2 cellular contexts compared by ENCODE assay signal in the genomic region with DNA sequence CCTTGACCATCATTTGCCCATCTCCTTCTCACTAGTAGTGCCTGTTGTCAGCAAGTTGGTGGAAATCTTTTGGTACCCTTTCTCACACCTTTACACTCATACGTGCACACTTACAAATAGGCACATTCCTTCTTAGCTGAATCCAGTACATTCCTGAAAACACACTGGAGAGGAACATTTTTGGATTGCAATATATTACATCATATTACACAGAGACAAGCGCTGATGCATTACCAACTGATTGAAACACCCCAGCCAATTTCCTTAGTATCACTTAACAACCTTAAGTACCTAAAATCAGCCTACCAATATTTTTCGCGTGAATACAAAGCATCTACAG.
TF ChIP-seq lines count a peak whose summit lies in the region.

No MANE protein-coding gene starts in this region.

TF ChIP-seq in Ishikawa, 13 proteins besides CTCF, POLR2A, EP300 and RAD21:
- TF ChIP-seq CREB1 (IDR thresholded peaks at IDR 0.05; ENCODE audit: low read depth) (no peak), CEBPB (IDR thresholded peaks at IDR 0.05) (0 out of 2 replicates have a peak, but pooled peaks have one; percentile 25)
TF ChIP-seq in Ishikawa: peak in this region for 1.

TF ChIP-seq in GM12878, 131 proteins besides CTCF, POLR2A, EP300 and RAD21:
- no peak for TF ChIP-seq ASH2L (IDR thresholded peaks at IDR 0.05; ENCODE audit: borderline replicate concordance, low read depth)
- TF ChIP-seq, protein P1, sequence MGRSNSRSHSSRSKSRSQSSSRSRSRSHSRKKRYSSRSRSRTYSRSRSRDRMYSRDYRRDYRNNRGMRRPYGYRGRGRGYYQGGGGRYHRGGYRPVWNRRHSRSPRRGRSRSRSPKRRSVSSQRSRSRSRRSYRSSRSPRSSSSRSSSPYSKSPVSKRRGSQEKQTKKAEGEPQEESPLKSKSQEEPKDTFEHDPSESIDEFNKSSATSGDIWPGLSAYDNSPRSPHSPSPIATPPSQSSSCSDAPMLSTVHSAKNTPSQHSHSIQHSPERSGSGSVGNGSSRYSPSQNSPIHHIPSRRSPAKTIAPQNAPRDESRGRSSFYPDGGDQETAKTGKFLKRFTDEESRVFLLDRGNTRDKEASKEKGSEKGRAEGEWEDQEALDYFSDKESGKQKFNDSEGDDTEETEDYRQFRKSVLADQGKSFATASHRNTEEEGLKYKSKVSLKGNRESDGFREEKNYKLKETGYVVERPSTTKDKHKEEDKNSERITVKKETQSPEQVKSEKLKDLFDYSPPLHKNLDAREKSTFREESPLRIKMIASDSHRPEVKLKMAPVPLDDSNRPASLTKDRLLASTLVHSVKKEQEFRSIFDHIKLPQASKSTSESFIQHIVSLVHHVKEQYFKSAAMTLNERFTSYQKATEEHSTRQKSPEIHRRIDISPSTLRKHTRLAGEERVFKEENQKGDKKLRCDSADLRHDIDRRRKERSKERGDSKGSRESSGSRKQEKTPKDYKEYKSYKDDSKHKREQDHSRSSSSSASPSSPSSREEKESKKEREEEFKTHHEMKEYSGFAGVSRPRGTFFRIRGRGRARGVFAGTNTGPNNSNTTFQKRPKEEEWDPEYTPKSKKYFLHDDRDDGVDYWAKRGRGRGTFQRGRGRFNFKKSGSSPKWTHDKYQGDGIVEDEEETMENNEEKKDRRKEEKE (IDR thresholded peaks at IDR 0.05) = no peak
- TF ChIP-seq FOS (IDR thresholded peaks at IDR 0.05; ENCODE audit: borderline replicate concordance, extremely low read depth, insufficient read length) = no peak
- TF ChIP-seq RUNX3 (IDR thresholded peaks at IDR 0.05; ENCODE audit: low read length) = no peak
- no peak for TF ChIP-seq SMC3 (IDR thresholded peaks at IDR 0.05; ENCODE audit: borderline replicate concordance, low read length)
- no peak for TF ChIP-seq NR2C1 (IDR thresholded peaks at IDR 0.05)
- no peak for TF ChIP-seq ZNF217 (IDR thresholded peaks at IDR 0.05)
- TF ChIP-seq, protein P2, sequence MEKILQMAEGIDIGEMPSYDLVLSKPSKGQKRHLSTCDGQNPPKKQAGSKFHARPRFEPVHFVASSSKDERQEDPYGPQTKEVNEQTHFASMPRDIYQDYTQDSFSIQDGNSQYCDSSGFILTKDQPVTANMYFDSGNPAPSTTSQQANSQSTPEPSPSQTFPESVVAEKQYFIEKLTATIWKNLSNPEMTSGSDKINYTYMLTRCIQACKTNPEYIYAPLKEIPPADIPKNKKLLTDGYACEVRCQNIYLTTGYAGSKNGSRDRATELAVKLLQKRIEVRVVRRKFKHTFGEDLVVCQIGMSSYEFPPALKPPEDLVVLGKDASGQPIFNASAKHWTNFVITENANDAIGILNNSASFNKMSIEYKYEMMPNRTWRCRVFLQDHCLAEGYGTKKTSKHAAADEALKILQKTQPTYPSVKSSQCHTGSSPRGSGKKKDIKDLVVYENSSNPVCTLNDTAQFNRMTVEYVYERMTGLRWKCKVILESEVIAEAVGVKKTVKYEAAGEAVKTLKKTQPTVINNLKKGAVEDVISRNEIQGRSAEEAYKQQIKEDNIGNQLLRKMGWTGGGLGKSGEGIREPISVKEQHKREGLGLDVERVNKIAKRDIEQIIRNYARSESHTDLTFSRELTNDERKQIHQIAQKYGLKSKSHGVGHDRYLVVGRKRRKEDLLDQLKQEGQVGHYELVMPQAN (conservative IDR thresholded peaks at IDR 0.05) = no peak
- TF ChIP-seq, protein P3, sequence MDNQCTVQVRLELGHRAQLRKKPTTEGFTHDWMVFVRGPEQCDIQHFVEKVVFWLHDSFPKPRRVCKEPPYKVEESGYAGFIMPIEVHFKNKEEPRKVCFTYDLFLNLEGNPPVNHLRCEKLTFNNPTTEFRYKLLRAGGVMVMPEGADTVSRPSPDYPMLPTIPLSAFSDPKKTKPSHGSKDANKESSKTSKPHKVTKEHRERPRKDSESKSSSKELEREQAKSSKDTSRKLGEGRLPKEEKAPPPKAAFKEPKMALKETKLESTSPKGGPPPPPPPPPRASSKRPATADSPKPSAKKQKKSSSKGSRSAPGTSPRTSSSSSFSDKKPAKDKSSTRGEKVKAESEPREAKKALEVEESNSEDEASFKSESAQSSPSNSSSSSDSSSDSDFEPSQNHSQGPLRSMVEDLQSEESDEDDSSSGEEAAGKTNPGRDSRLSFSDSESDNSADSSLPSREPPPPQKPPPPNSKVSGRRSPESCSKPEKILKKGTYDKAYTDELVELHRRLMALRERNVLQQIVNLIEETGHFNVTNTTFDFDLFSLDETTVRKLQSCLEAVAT (IDR thresholded peaks at IDR 0.05) = no peak
- TF ChIP-seq NFXL1 (IDR thresholded peaks at IDR 0.05; ENCODE audit: borderline replicate concordance) = no peak
- no peak for TF ChIP-seq WRNIP1 (IDR thresholded peaks at IDR 0.05; ENCODE audit: borderline replicate concordance, low read depth, low read length)
- no peak; a peak in 1 of 4 replicates for TF ChIP-seq ETV6 (conservative IDR thresholded peaks at IDR 0.05 in 1 of 2, IDR thresholded peaks at IDR 0.05 in 1 of 2; ENCODE audit: borderline replicate concordance in 1 of 2, low read depth in 1 of 2)
- no peak for TF ChIP-seq PAX8 (IDR thresholded peaks at IDR 0.05)
- TF ChIP-seq HCFC1 (IDR thresholded peaks at IDR 0.05; ENCODE audit: low read length) = no peak
- TF ChIP-seq, protein P4, sequence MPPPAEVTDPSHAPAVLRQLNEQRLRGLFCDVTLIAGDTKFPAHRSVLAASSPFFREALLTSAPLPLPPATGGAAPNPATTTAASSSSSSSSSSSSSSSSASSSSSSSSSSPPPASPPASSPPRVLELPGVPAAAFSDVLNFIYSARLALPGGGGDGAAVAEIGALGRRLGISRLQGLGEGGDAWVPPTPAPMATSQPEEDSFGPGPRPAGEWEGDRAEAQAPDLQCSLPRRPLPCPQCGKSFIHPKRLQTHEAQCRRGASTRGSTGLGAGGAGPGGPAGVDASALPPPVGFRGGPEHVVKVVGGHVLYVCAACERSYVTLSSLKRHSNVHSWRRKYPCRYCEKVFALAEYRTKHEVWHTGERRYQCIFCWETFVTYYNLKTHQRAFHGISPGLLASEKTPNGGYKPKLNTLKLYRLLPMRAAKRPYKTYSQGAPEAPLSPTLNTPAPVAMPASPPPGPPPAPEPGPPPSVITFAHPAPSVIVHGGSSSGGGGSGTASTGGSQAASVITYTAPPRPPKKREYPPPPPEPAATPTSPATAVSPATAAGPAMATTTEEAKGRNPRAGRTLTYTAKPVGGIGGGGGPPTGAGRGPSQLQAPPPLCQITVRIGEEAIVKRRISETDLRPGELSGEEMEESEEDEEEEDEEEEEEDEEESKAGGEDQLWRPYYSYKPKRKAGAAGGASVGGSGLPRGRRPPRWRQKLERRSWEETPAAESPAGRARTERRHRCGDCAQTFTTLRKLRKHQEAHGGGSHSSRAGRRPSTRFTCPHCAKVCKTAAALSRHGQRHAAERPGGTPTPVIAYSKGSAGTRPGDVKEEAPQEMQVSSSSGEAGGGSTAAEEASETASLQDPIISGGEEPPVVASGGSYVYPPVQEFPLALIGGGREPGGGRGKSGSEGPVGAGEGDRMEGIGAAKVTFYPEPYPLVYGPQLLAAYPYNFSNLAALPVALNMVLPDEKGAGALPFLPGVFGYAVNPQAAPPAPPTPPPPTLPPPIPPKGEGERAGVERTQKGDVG (CRISPR knock-in tag; IDR thresholded peaks at IDR 0.05) = no peak
- TF ChIP-seq, protein P5, sequence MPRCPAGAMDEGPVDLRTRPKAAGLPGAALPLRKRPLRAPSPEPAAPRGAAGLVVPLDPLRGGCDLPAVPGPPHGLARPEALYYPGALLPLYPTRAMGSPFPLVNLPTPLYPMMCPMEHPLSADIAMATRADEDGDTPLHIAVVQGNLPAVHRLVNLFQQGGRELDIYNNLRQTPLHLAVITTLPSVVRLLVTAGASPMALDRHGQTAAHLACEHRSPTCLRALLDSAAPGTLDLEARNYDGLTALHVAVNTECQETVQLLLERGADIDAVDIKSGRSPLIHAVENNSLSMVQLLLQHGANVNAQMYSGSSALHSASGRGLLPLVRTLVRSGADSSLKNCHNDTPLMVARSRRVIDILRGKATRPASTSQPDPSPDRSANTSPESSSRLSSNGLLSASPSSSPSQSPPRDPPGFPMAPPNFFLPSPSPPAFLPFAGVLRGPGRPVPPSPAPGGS (IDR thresholded peaks at IDR 0.05; ENCODE audit: borderline replicate concordance, insufficient read depth, low read depth, low read length, poor library complexity, severe bottlenecking) = no peak
- TF ChIP-seq ZNF274 (IDR thresholded peaks at IDR 0.05; ENCODE audit: insufficient read depth, insufficient read length) = no peak
- TF ChIP-seq HDAC6 (IDR thresholded peaks at IDR 0.05; ENCODE audit: unreplicated experiment) = no peak
- TF ChIP-seq, protein P6, sequence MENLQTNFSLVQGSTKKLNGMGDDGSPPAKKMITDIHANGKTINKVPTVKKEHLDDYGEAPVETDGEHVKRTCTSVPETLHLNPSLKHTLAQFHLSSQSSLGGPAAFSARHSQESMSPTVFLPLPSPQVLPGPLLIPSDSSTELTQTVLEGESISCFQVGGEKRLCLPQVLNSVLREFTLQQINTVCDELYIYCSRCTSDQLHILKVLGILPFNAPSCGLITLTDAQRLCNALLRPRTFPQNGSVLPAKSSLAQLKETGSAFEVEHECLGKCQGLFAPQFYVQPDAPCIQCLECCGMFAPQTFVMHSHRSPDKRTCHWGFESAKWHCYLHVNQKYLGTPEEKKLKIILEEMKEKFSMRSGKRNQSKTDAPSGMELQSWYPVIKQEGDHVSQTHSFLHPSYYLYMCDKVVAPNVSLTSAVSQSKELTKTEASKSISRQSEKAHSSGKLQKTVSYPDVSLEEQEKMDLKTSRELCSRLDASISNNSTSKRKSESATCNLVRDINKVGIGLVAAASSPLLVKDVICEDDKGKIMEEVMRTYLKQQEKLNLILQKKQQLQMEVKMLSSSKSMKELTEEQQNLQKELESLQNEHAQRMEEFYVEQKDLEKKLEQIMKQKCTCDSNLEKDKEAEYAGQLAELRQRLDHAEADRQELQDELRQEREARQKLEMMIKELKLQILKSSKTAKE (IDR thresholded peaks at IDR 0.05; ENCODE audit: low read depth, poor library complexity, severe bottlenecking) = no peak
- TF ChIP-seq, protein P7, sequence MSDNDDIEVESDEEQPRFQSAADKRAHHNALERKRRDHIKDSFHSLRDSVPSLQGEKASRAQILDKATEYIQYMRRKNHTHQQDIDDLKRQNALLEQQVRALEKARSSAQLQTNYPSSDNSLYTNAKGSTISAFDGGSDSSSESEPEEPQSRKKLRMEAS (IDR thresholded peaks at IDR 0.05; ENCODE audit: low read depth, low read length) = no peak
